In genomic region chr19:3413796-3414327, GRCh38 we compare ENCODE assay signal across 16 cellular contexts. TPM values are rescaled to one million over a fixed set of nuclear protein-coding genes. Genes with fewer than 3 reads are reported as not detected.
A peak's percentile ranks its signal among the peaks of the same experiment; 100 is the strongest.
DNase-seq lines count a peak whose midpoint lies in the region; ATAC-seq, FAIRE-seq and TF ChIP-seq lines count a peak whose summit lies in the region.
"Had no signal": no experiment of that assay in that cellular context is flagged by ENCODE, and none has a peak within 500 bp of the region (broad histone marks: within the 10 kb centered on the region; RNA-seq: fewer than 3 reads in every experiment).

No MANE protein-coding gene starts in this region.

- TF ChIP-seq POLR2A in HepG2 (IDR thresholded peaks at IDR 0.05; ENCODE audit: insufficient read depth in 1 of 2, low read depth in 2 of 2, low read length in 2 of 2) (no peak), upper lobe of left lung (IDR thresholded peaks at IDR 0.05) (no peak), breast epithelium (IDR thresholded peaks at IDR 0.05) (no peak)

- no peak for TF ChIP-seq RAD21 in SK-N-SH (IDR thresholded peaks at IDR 0.05; ENCODE audit: low read length)
- 0 out of 2 replicates have a peak, but pooled peaks have one; percentile 21 for TF ChIP-seq RAD21 in HepG2 (CRISPR knock-in tag; IDR thresholded peaks at IDR 0.05)

- CTCF ChIA-PET in SK-N-SH (lab: Yijun Ruan, JAX) (interaction anchor here (0.6 to 3.5 kb wide), 3 partner anchors 8 to 57 kb away, joined by 3 to 17 read pairs (median 4); no protein-coding TSS in a partner anchor), HepG2 (lab: Yijun Ruan, JAX; ENCODE audit: low intra/inter-chr PET ratio, low total read pairs) (no interaction called here)

- POLR2A ChIA-PET in SK-N-SH (lab: Yijun Ruan, JAX), result no interaction called here
- POLR2A ChIA-PET in HepG2 (lab: Yijun Ruan, JAX), result interaction anchor here (0.5 to 0.8 kb wide), 2 partner anchors 52 to 87 kb away, joined by 3 to 4 read pairs; no protein-coding TSS in a partner anchor

- H3K27ac ChIP-seq in SK-N-SH (ENCODE audit: low read depth in 2 of 2, low read length in 1 of 2) (peak overlapping the region in 1 of 2 experiments; percentile 67; a peak in 2 of 4 replicates), HepG2 (ENCODE audit: extremely low read length, insufficient read depth, low read length) (peak overlapping the region; percentile 59), upper lobe of left lung (peak overlapping the region; percentile 35 to 63 (median 52)), breast epithelium (peak overlapping the region in 1 of 2 donors; percentile 44)
- H3K27ac ChIP-seq: thoracic aorta, WERI-Rb-1 had no signal

- H3K9ac ChIP-seq in SK-N-SH (no peak overlapping the region), HepG2 (ENCODE audit: insufficient read depth, low read depth, low read length) (no peak overlapping the region)

- no peak for ATAC-seq in SK-N-SH treated with all-trans-retinoic acid at 6 μM for 48 hours
- ATAC-seq in HepG2, result peak; percentile 83
- ATAC-seq in upper lobe of left lung (ENCODE audit: low FRiP score in 2 of 2), result no peak
- ATAC-seq in HG02571 (IDR thresholded peaks at IDR 0.05; ENCODE audit: unreplicated experiment), result no peak
- ATAC-seq in HG02852 (IDR thresholded peaks at IDR 0.05; ENCODE audit: unreplicated experiment), result no peak
- ATAC-seq: GM23338, left cardiac atrium had no signal

- no peaks in the 10 kb centered on the region for H3F3A ChIP-seq in SK-N-SH (replicated peaks; ENCODE audit: insufficient read depth)

- H3K4me1 ChIP-seq in SK-N-SH (ENCODE audit: control insufficient read depth in 1 of 2, insufficient read depth in 2 of 2, low read depth in 1 of 2, low read length in 1 of 2) (peaks cover 0 to 20% of the 10 kb centered on the region in 2 experiments; a peak in 1 of 4 replicates), HepG2 (ENCODE audit: insufficient read depth, low read length) (peaks cover 71% of the 10 kb centered on the region), upper lobe of left lung (peaks cover 7 to 24% (median 14%) of the 10 kb centered on the region in 4 donors), breast epithelium (peaks cover 4 to 5% of the 10 kb centered on the region in 2 donors)

- peak; percentile 58 for DNase-seq in SK-N-SH
- peak; percentile 41 for DNase-seq in NCI-H774 (lab: John Stamatoyannopoulos, UW)
- DNase-seq in HepG2 (ENCODE audit: low spot score), result peak; percentile 98
- no peak for DNase-seq in upper lobe of left lung
- DNase-seq in breast epithelium (ENCODE audit: low spot score in 2 of 2), result no peak
- DNase-seq: aorta, Calu3, left cardiac atrium, NCI-H446, WERI-Rb-1 had no signal

- H3K36me3 ChIP-seq in SK-N-SH (replicated peaks in 1 of 2; ENCODE audit: control insufficient read depth in 1 of 2, insufficient read depth in 2 of 2, low read length in 1 of 2) (peaks cover 0 to 3% of the 10 kb centered on the region in 2 experiments), HepG2 (replicated peaks in 1 of 2; ENCODE audit: control insufficient read depth in 1 of 2, insufficient read depth in 2 of 2, low read length in 2 of 2) (0 out of 5 replicates have a peak, but pooled peaks cover 0 to 4% of the 10 kb centered on the region in 2 experiments), upper lobe of left lung (peaks cover 0 to 24% (median 4%) of the 10 kb centered on the region in 4 donors), breast epithelium (no peaks in the 10 kb centered on the region)
- H3K36me3 ChIP-seq: prostate gland had no signal

- peaks cover 71% of the 10 kb centered on the region for H3K79me2 ChIP-seq in SK-N-SH (ENCODE audit: insufficient read depth)
- no peaks in the 10 kb centered on the region for H3K79me2 ChIP-seq in HepG2 (ENCODE audit: insufficient read depth, low read length)

- TF ChIP-seq CTCF in SK-N-SH (IDR thresholded peaks at IDR 0.05) (no peak), HepG2 (CRISPR knock-in tag; IDR thresholded peaks at IDR 0.05) (peak; percentile 10; the same call in 1 of the 2 replicates), upper lobe of left lung (IDR thresholded peaks at IDR 0.05) (no peak), breast epithelium (IDR thresholded peaks at IDR 0.05) (no peak)

- no peaks in the 10 kb centered on the region for H3K9me3 ChIP-seq in SK-N-SH
- H3K9me3 ChIP-seq in HepG2 (ENCODE audit: low read length), result no peaks in the 10 kb centered on the region
- no peaks in the 10 kb centered on the region for H3K9me3 ChIP-seq in upper lobe of left lung
- no peaks in the 10 kb centered on the region for H3K9me3 ChIP-seq in breast epithelium
- H3K9me3 ChIP-seq: prostate gland, thoracic aorta had no signal

- no peaks in the 10 kb centered on the region for H3K9me2 ChIP-seq in SK-N-SH

- intact Hi-C loops in HepG2 (cut with micrococcal nuclease; ENCODE audit: unreplicated experiment) (no loop called here), breast epithelium (cut with DNase I; ENCODE audit: low total_unique reads) (no loop called here)

- no TSS peak for BruUV-seq in HepG2 (replicated peaks; lab: Mats Ljungman, UMichigan)

- in situ Hi-C loops in HepG2 (cut with HindIII; ENCODE audit: extremely low pct_ligation_motif_present, low pct_unique_long_range_greater_than_20kb), result no loop called here

- H3K4me3 ChIP-seq in SK-N-SH (ENCODE audit: low read depth in 2 of 2, low read length in 1 of 2), result no peak overlapping the region
- no peak overlapping the region for H3K4me3 ChIP-seq in HepG2 (replicated peaks in 1 of 3; ENCODE audit: insufficient read depth in 1 of 3, low read depth in 2 of 3, low read length in 3 of 3)
- no peak overlapping the region for H3K4me3 ChIP-seq in upper lobe of left lung
- H3K4me3 ChIP-seq in breast epithelium, result no peak overlapping the region
- H3K4me3 ChIP-seq: GM23338, prostate gland, thoracic aorta had no signal

- H3K27me3 ChIP-seq in SK-N-SH (ENCODE audit: insufficient read depth) (no peaks in the 10 kb centered on the region), HepG2 (ENCODE audit: control insufficient read depth in 1 of 2, insufficient read depth in 2 of 2, low read length in 2 of 2) (no peaks in the 10 kb centered on the region), upper lobe of left lung (no peaks in the 10 kb centered on the region), breast epithelium (no peaks in the 10 kb centered on the region)

- H4K20me1 ChIP-seq in SK-N-SH (ENCODE audit: insufficient read depth) (peaks cover 44% of the 10 kb centered on the region), HepG2 (ENCODE audit: insufficient read depth, low read length) (no peaks in the 10 kb centered on the region)

- TF ChIP-seq EP300 in SK-N-SH (IDR thresholded peaks at IDR 0.05; ENCODE audit: borderline replicate concordance in 1 of 2, low read depth in 1 of 2, low read length in 1 of 2) (no peak), HepG2 (IDR thresholded peaks at IDR 0.05; ENCODE audit: low read depth in 2 of 2, low read length in 2 of 2) (peak; percentile 83 to 93; a peak in 3 of 4 replicates), HepG2 (CRISPR knock-in tag; IDR thresholded peaks at IDR 0.05; ENCODE audit: borderline replicate concordance) (peak; percentile 90), upper lobe of left lung (IDR thresholded peaks at IDR 0.05) (peak in 1 of 4 donors; percentile 47)

- H2AFZ ChIP-seq in SK-N-SH (ENCODE audit: low read depth), result no peak overlapping the region
- no peak overlapping the region for H2AFZ ChIP-seq in HepG2 (ENCODE audit: low read length)
- H2AFZ ChIP-seq: GM23338 had no signal

- H3K4me2 ChIP-seq in SK-N-SH (no peak overlapping the region), HepG2 (ENCODE audit: low read depth, low read length) (no peak overlapping the region)
- H3K4me2 ChIP-seq: GM23338 had no signal

- 73% methylated on average over 13 of the region's 13 CpGs for WGBS in SK-N-SH (ENCODE audit: low lambda C conversion rate)
- 12% methylated on average over 13 of the region's 13 CpGs for WGBS in HepG2 (ENCODE audit: low lambda C conversion rate)
- 61 to 68% methylated on average over 10 to 13 of the region's 13 CpGs for WGBS in upper lobe of left lung, 2 donors

- FAIRE-seq in HepG2 (lab: Jason Lieb, UNC), result peak; percentile 99

TF ChIP-seq in SK-N-SH treated with all-trans-retinoic acid at 6 μM for 48 hours, 23 proteins besides CTCF, POLR2A, EP300 and RAD21 (continues in another document):
- TF ChIP-seq OSR1 (CRISPR knock-in tag; IDR thresholded peaks at IDR 0.05), result no peak
- TF ChIP-seq ZFP30 (CRISPR knock-in tag; IDR thresholded peaks at IDR 0.05), result no peak
- TF ChIP-seq ZNF70 (CRISPR knock-in tag; IDR thresholded peaks at IDR 0.05), result no peak

TF ChIP-seq in HepG2, 621 proteins besides CTCF, POLR2A, EP300 and RAD21 (continues in another document):
- no peak for TF ChIP-seq NFIB (CRISPR knock-in tag; IDR thresholded peaks at IDR 0.05; ENCODE audit: borderline replicate concordance)
- no peak for TF ChIP-seq PLRG1 (conservative IDR thresholded peaks at IDR 0.05)
- TF ChIP-seq ARID2 (CRISPR knock-in tag; IDR thresholded peaks at IDR 0.05; ENCODE audit: borderline replicate concordance), result no peak

RNA-seq across cellular contexts. Expression of gene NFIC, which starts 47.5 kb away (rescaled TPM):
- polyA plus RNA-seq in SK-N-SH (2012; rRNA removed) (2.6 and 7.2 TPM in 2 replicates), HepG2 (2011; rRNA removed) (1.3 and 1.6 TPM in 2 replicates)
- polyA plus RNA-seq in SK-N-SH (2012; cell fraction: cytosol; rRNA removed), result 5.7 and 8.1 TPM in 2 replicates
- 13.4 and 14.9 TPM in 2 replicates for polyA plus RNA-seq in SK-N-SH (2012; cell fraction: nucleus; rRNA removed)
- total RNA-seq in HepG2 (2016; rRNA removed; fragmentation: Illumina TruSeq; extraction: Trizol) (2.5 and 2.9 TPM in 2 replicates), upper lobe of left lung (100 to 1,000 TPM in 5 of 6 donors, 10 to 100 TPM in 1; 96.1 to 175 (median 154) TPM), breast epithelium (10 to 100 TPM; 48.9 to 97.8 (median 73.1) TPM)
- total RNA-seq in HepG2 (2016; cell fraction: cytosol; rRNA removed; fragmentation: Illumina TruSeq; extraction: Trizol; ENCODE audit: low read depth), result 2.9 and 3.0 TPM in 2 replicates
- total RNA-seq in HepG2 (2016; cell fraction: insoluble cytoplasmic fraction; rRNA removed; fragmentation: Illumina TruSeq; extraction: Trizol), result 3.0 and 3.2 TPM in 2 replicates
- total RNA-seq in HepG2 (2016; cell fraction: membrane; rRNA removed; fragmentation: Illumina TruSeq; extraction: Trizol), result 2.5 and 2.9 TPM in 2 replicates
- 3.8 and 5.6 TPM in 2 replicates for total RNA-seq in HepG2 (2016; cell fraction: nucleus; rRNA removed; fragmentation: Illumina TruSeq; extraction: Trizol)
- 0.71 and 0.79 TPM in 2 replicates for polyA plus RNA-seq in HepG2 (2011; cell fraction: cytosol; rRNA removed)
- 5.1 and 8.1 TPM in 2 replicates for polyA plus RNA-seq in HepG2 (2011; cell fraction: nucleus; rRNA removed)
- 5.9 and 8.4 TPM in 2 replicates for polyA plus RNA-seq in HepG2 (2012)
- 1.1 and 1.4 TPM in 2 replicates for polyA plus RNA-seq in HepG2 (2016; cell fraction: cytosol; fragmentation: Illumina TruSeq; extraction: Trizol; ENCODE audit: low read depth)
- polyA plus RNA-seq in HepG2 (2016; cell fraction: insoluble cytoplasmic fraction; fragmentation: Illumina TruSeq; extraction: Trizol; ENCODE audit: low read depth), result 8.2 and 9.6 TPM in 2 replicates
- 4.6 and 4.8 TPM in 2 replicates for polyA plus RNA-seq in HepG2 (2016; cell fraction: membrane; fragmentation: Illumina TruSeq; extraction: Trizol; ENCODE audit: low read depth)
- polyA plus RNA-seq in HepG2 (2016; cell fraction: nucleus; fragmentation: Illumina TruSeq; extraction: Trizol; ENCODE audit: insufficient read depth, low read depth), result 7.4 and 9.8 TPM in 2 replicates
- polyA minus RNA-seq in HepG2 (2011; rRNA and poly(A)+ RNA removed; ENCODE audit: low replicate concordance), result 5.3 and 16.7 TPM in 2 replicates
- polyA minus RNA-seq in HepG2 (2011; cell fraction: cytosol; rRNA and poly(A)+ RNA removed), result 5.2 and 5.4 TPM in 2 replicates
- 5.1 and 5.3 TPM in 2 replicates for polyA minus RNA-seq in HepG2 (2011; cell fraction: nucleus; rRNA and poly(A)+ RNA removed)

Comparison
In these comparisons a context has a peak if more than half of its experiments do, and no peak if none do; other contexts are left out.
1. DNase-seq: peak in SK-N-SH (single experiment), NCI-H774 (single experiment) and HepG2 (single experiment); none in upper lobe of left lung (0 of 2) and breast epithelium (0 of 2).
2. RNA of gene NFIC, which starts 47.5 kb away (total RNA-seq): 96.1 to 175 TPM in upper lobe of left lung and 48.9 to 97.8 TPM in breast epithelium; 2.5 to 5.6 TPM in HepG2; every median in the first group is over 4 times any median in the second.
3. Of the 25 proteins assayed by ChIP-seq in both HepG2 and SK-N-SH: peak only in HepG2: CTCF, ELF1, EP300, FOSL2, FOXJ3, NFIC and 4 more; only in SK-N-SH: none; in both: none; in neither: 12; mixed calls (peak in some experiments, not most) for 3.